Comparison of ENCODE assay signal across 24 cellular contexts in genomic region chr4:12548678-12549077, GRCh38.
"Had no signal": no experiment of that assay in that cellular context is flagged by ENCODE, and none has a peak within 500 bp of the region (broad histone marks: within the 10 kb centered on the region; RNA-seq: fewer than 3 reads in every experiment).

No MANE protein-coding gene starts in this region.

- H3K4me3 Mint-ChIP-seq: dendritic cell treated with granulocyte-macrophage colony-stimulating factor and Interleukin-4, amounts not matched to agents 40 ng/mL and 50 ng/mL, for 4 days; effector memory CD8-positive, alpha-beta T cell; endodermal cell had no signal

- H3K9me3 ChIP-seq: colonic mucosa, esophagus muscularis mucosa, esophagus squamous epithelium, gastrocnemius medialis had no signal

- H3K4me3 ChIP-seq: colonic mucosa, coronary artery, dorsolateral prefrontal cortex, esophagus muscularis mucosa, esophagus squamous epithelium, gastrocnemius medialis, gastroesophageal sphincter, heart left ventricle, heart right ventricle had no signal

- H3K36me3 ChIP-seq: colonic mucosa, esophagus muscularis mucosa, esophagus squamous epithelium, gastrocnemius medialis, gastroesophageal sphincter, heart left ventricle, heart right ventricle had no signal

- DNase-seq: colonic mucosa; cortex of kidney; dermis blood vessel endothelial cell; dorsolateral prefrontal cortex; effector CD4-positive, alpha-beta T cell; effector CD8-positive, alpha-beta T cell; effector memory CD4-positive, alpha-beta T cell; effector memory CD8-positive, alpha-beta T cell; endodermal cell; erythroblast; esophagus squamous epithelium; foreskin fibroblast; foreskin keratinocyte; foreskin melanocyte; gastrocnemius medialis; glutamatergic neuron; head of caudate nucleus; heart left ventricle; heart right ventricle had no signal

- H3K4me1 Mint-ChIP-seq: endodermal cell had no signal

- H3K27me3 ChIP-seq: colonic mucosa, dorsolateral prefrontal cortex, esophagus muscularis mucosa, esophagus squamous epithelium, foreskin keratinocyte, gastrocnemius medialis, gastroesophageal sphincter, heart left ventricle, heart right ventricle had no signal

- H3K27ac ChIP-seq: colonic mucosa, coronary artery, dorsolateral prefrontal cortex, epithelial cell of prostate, esophagus muscularis mucosa, esophagus squamous epithelium, foreskin keratinocyte, gastrocnemius medialis, gastroesophageal sphincter, heart left ventricle, heart right ventricle had no signal

- H3K27ac Mint-ChIP-seq: dendritic cell treated with granulocyte-macrophage colony-stimulating factor and Interleukin-4, amounts not matched to agents 40 ng/mL and 50 ng/mL, for 4 days; effector memory CD8-positive, alpha-beta T cell; endodermal cell had no signal

- H3K27me3 Mint-ChIP-seq: dendritic cell treated with granulocyte-macrophage colony-stimulating factor and Interleukin-4, amounts not matched to agents 40 ng/mL and 50 ng/mL, for 4 days; effector memory CD8-positive, alpha-beta T cell had no signal
